ENCODE assay signal across 1 cellular context in genomic region chr1:56472860-56473259, GRCh38.
TF ChIP-seq lines count a peak whose summit lies in the region.

No MANE protein-coding gene starts in this region.

TF ChIP-seq in SK-N-SH treated with all-trans-retinoic acid at 6 μM for 48 hours, 23 proteins besides CTCF, POLR2A, EP300 and RAD21 (continued from another document):
- TF ChIP-seq ESRRG (CRISPR knock-in tag; IDR thresholded peaks at IDR 0.05): no peak
TF ChIP-seq in SK-N-SH treated with all-trans-retinoic acid at 6 μM for 48 hours: peak in this region for 0.
